In the genomic region with DNA sequence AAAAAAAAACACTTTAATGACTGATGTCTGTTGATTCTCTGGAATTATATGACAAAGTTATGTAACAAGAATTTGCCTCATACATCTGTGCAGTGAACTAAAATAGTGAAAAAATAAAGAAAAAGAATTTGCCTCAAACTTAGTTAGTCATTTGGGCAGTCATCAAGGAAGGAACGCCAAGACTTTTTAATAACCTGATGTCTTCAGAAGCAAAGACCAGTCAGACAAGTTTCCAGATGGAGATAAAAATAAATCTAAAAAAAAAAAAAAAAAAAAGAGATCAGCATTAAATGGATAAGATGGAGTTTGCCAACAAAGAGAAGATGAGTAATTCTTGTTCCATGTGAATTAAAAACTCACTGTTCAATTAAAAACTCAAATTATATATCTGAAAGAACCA, we compare ENCODE assay signal across 21 cellular contexts. TPM values are rescaled to one million over a fixed set of nuclear protein-coding genes. Genes with fewer than 3 reads are reported as not detected.
DNase-seq lines count a peak whose midpoint lies in the region; ATAC-seq, FAIRE-seq and TF ChIP-seq lines count a peak whose summit lies in the region.
"Had no signal": no experiment of that assay in that cellular context is flagged by ENCODE, and none has a peak within 500 bp of the region (broad histone marks: within the 10 kb centered on the region; RNA-seq: fewer than 3 reads in every experiment).

No MANE protein-coding gene starts in this region.

- H3K4me3 ChIP-seq in AG09309 (ENCODE audit: control insufficient read depth, low read depth, low read length) (no peak overlapping the region), GM23248 (no peak overlapping the region), epithelial cell of esophagus (ENCODE audit: low read length) (no peak overlapping the region), kidney (ENCODE audit: low read length in 2 of 2) (no peak overlapping the region), upper lobe of left lung (no peak overlapping the region)
- H3K4me3 ChIP-seq: GM23338, SK-N-MC had no signal

- peak; percentile 28 for DNase-seq in AG09309 (ENCODE audit: low read depth)
- DNase-seq in GM23248 = peak; percentile 65
- peak; percentile 86 for DNase-seq in epithelial cell of esophagus (ENCODE audit: low read depth)
- DNase-seq in mesothelial cell of epicardium (ENCODE audit: low spot score in 2 of 2, unreplicated experiment in 2 of 2) = no peak
- no peak for DNase-seq in HFFc6
- no peak for DNase-seq in kidney
- no peak for DNase-seq in upper lobe of left lung
- DNase-seq: CD4-positive, alpha-beta T cell; KG1; NCI-H1092; NCI-H146; NCI-H2081; NCI-H510A treated with DMSO at 0.1 percent for 48 hours; Right ventricle myocardium superior had no signal

- H3K27me3 Mint-ChIP-seq in mesothelial cell of epicardium (ENCODE audit: low read depth) (no peaks in the 10 kb centered on the region), HFFc6 (ENCODE audit: insufficient read depth) (0 out of 2 replicates have a peak, but pooled peaks cover 1% of the 10 kb centered on the region)
- H3K27me3 Mint-ChIP-seq: B cell; CD4-positive, alpha-beta T cell had no signal

- FAIRE-seq in kidney (lab: Jason Lieb, UNC) = no peak
- FAIRE-seq: HepG2 had no signal

- 6 to 11% methylated on average over 1 of the region's 1 CpG for WGBS in GM23248 (ENCODE audit: low coverage in 1 of 2, low lambda C conversion rate in 2 of 2, missing lambda C conversion rate in 2 of 2), 2 experiments
- WGBS in upper lobe of left lung, 2 donors = 75 to 82% methylated on average over 1 of the region's 1 CpG

- H3K27ac ChIP-seq in GM23248 = peak overlapping the region; percentile 15; the same call in 1 of the 2 replicates
- no peak overlapping the region for H3K27ac ChIP-seq in kidney (ENCODE audit: low read depth in 2 of 2, low read length in 2 of 2)
- no peak overlapping the region for H3K27ac ChIP-seq in upper lobe of left lung
- H3K27ac ChIP-seq: SK-N-MC had no signal

- no peaks in the 10 kb centered on the region for H3K36me3 ChIP-seq in GM23248 (ENCODE audit: low read depth)
- no peaks in the 10 kb centered on the region for H3K36me3 ChIP-seq in kidney (ENCODE audit: control insufficient read depth in 1 of 2, insufficient read depth in 2 of 2, low read length in 2 of 2)
- no peaks in the 10 kb centered on the region for H3K36me3 ChIP-seq in upper lobe of left lung

- H3K4me3 Mint-ChIP-seq in mesothelial cell of epicardium (no peak overlapping the region), HFFc6 (no peak overlapping the region)
- H3K4me3 Mint-ChIP-seq: B cell; CD4-positive, alpha-beta T cell; GM23338 had no signal

- TF ChIP-seq EP300 in upper lobe of left lung (IDR thresholded peaks at IDR 0.05) = no peak

- no peak overlapping the region for H3K4me2 ChIP-seq in GM23248 (ENCODE audit: unreplicated experiment)
- H3K4me2 ChIP-seq: GM23338 had no signal

- H3K79me2 ChIP-seq in GM23248 (ENCODE audit: insufficient read depth) = no peaks in the 10 kb centered on the region

- H3K9me3 Mint-ChIP-seq in mesothelial cell of epicardium (no peaks in the 10 kb centered on the region), HFFc6 (no peaks in the 10 kb centered on the region)
- H3K9me3 Mint-ChIP-seq: CD4-positive, alpha-beta T cell; GM23338 had no signal

- in situ Hi-C loops in GM23248 (cut with MboI) = no loop called here

- no peaks in the 10 kb centered on the region for H3K9me3 ChIP-seq in GM23248 (ENCODE audit: low read depth)
- no peaks in the 10 kb centered on the region for H3K9me3 ChIP-seq in kidney (ENCODE audit: control insufficient read depth in 1 of 2, low read length in 2 of 2)
- H3K9me3 ChIP-seq in upper lobe of left lung = no peaks in the 10 kb centered on the region

- H2AFZ ChIP-seq in GM23248 = no peak overlapping the region

- TF ChIP-seq POLR2A in upper lobe of left lung (IDR thresholded peaks at IDR 0.05) = no peak

- peaks cover 9% of the 10 kb centered on the region; the same call in 1 of the 2 replicates for H3F3A ChIP-seq in GM23248 (ENCODE audit: insufficient read depth)

- no peaks in the 10 kb centered on the region for H3K9me2 ChIP-seq in GM23248 (ENCODE audit: insufficient read depth)

- no peaks in the 10 kb centered on the region for H4K20me1 ChIP-seq in GM23248 (ENCODE audit: insufficient read depth)

- H3K4me1 ChIP-seq in GM23248 (ENCODE audit: insufficient read depth) (peaks cover 23% of the 10 kb centered on the region), kidney (ENCODE audit: control insufficient read depth in 1 of 2, insufficient read depth in 1 of 2, low read depth in 1 of 2, low read length in 2 of 2) (no peaks in the 10 kb centered on the region), upper lobe of left lung (no peaks in the 10 kb centered on the region)

- H3K4me1 Mint-ChIP-seq in mesothelial cell of epicardium (peaks cover 32% of the 10 kb centered on the region), HFFc6 (ENCODE audit: low read depth) (peaks cover 7% of the 10 kb centered on the region; the same call in 1 of the 2 replicates)
- H3K4me1 Mint-ChIP-seq: B cell had no signal

- peak overlapping the region; percentile 80 for H3K27ac Mint-ChIP-seq in mesothelial cell of epicardium
- H3K27ac Mint-ChIP-seq in HFFc6 = no peak overlapping the region
- H3K27ac Mint-ChIP-seq: B cell; CD4-positive, alpha-beta T cell; GM23338 had no signal

- H3K9ac ChIP-seq in GM23248 (no peak overlapping the region), kidney (ENCODE audit: low read length in 2 of 2) (no peak overlapping the region)

- intact Hi-C loops in kidney (cut with DNase I) = no loop called here

- TF ChIP-seq CTCF in AG09309 (IDR thresholded peaks at IDR 0.05; ENCODE audit: control insufficient read depth, insufficient read depth, low read depth, low read length, missing control alignments) = no peak
- TF ChIP-seq CTCF in epithelial cell of esophagus (IDR thresholded peaks at IDR 0.05; ENCODE audit: insufficient read depth, low read depth, low read length, missing control alignments) = no peak
- TF ChIP-seq CTCF in mesothelial cell of epicardium (IDR thresholded peaks at IDR 0.05; ENCODE audit: unreplicated experiment) = no peak
- no peak for TF ChIP-seq CTCF in HFFc6 (IDR thresholded peaks at IDR 0.05)
- TF ChIP-seq CTCF in kidney (IDR thresholded peaks at IDR 0.05; ENCODE audit: borderline replicate concordance, extremely low read depth, insufficient read depth) = no peak
- no peak for TF ChIP-seq CTCF in upper lobe of left lung (IDR thresholded peaks at IDR 0.05)

- H3K27me3 ChIP-seq in GM23248 (replicated peaks; ENCODE audit: insufficient read depth) (no peaks in the 10 kb centered on the region), upper lobe of left lung (no peaks in the 10 kb centered on the region)

- ATAC-seq in GM18909 (IDR thresholded peaks at IDR 0.05; ENCODE audit: poor library complexity, unreplicated experiment) (no peak), upper lobe of left lung (ENCODE audit: low FRiP score in 2 of 2) (no peak)
- ATAC-seq: GM23338, HCT116, HepG2, Panc1 had no signal

- no peaks in the 10 kb centered on the region for H3K36me3 Mint-ChIP-seq in mesothelial cell of epicardium
- H3K36me3 Mint-ChIP-seq in HFFc6 (ENCODE audit: low read depth) = no peaks in the 10 kb centered on the region

RNA-seq across cellular contexts. Expression of gene JMY, which starts 52.3 kb away (rescaled TPM):
- total RNA-seq in GM23248 (2014; rRNA removed; shearing (Covaris generic)) = 12.2 and 17.6 TPM in 2 replicates
- 2.6 and 3.4 TPM in 2 replicates for polyA plus RNA-seq in GM23248 (2016; fragmentation: Nextera tagmentation; extraction: Ambion mirVana)
- 15.7 to 16.7 TPM (median 16.1 TPM) in 3 replicates for total RNA-seq in mesothelial cell of epicardium
- total RNA-seq in HFFc6 (2021; fragmentation: NEBNext Ultra II Directional; extraction: Animal tissue kit (Norgen Biotek cat#: 25700)) = 1 to 10 TPM; 5.0 to 9.7 (median 5.6) TPM
- total RNA-seq in kidney = 17.5 TPM
- polyA plus RNA-seq in kidney (ENCODE audit: insufficient read depth, low read depth, low replicate concordance) = 3.8 TPM
- total RNA-seq in upper lobe of left lung = 10 to 100 TPM in 4 of 6 donors, 1 to 10 TPM in 2; 7.9 to 28.8 (median 11.9) TPM

Comparison
In these comparisons a context has a peak if more than half of its experiments do, and no peak if none do; other contexts are left out.
1. DNase-seq: peak in AG09309 (single experiment), GM23248 (single experiment) and epithelial cell of esophagus (single experiment); none in mesothelial cell of epicardium (0 of 2), HFFc6 (single experiment), kidney (single experiment) and upper lobe of left lung (0 of 2).